8 cellular contexts compared by ENCODE assay signal in the genomic region with DNA sequence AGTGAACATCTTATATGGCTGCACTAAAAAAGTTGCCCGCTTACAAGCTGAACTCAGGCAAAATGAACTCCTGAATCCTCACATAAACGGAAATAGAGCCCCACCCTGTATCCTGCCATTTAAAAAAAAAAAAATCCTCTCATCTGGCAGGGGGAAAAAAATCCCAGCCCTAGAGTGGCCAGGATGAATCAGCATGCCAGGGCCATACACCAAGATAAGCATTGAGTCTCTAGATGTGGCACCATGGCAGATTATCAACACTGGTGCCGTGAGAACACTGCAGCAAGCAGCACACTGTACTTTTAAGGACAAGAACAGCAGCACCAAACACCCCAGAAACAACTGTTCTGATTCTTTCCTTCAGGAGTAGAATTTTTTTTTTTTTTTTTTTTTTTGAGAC.
A peak's percentile ranks its signal among the peaks of the same experiment; 100 is the strongest.
DNase-seq lines count a peak whose midpoint lies in the region; ATAC-seq and TF ChIP-seq lines count a peak whose summit lies in the region.

No MANE protein-coding gene starts in this region.

- no peak overlapping the region for H2AFZ ChIP-seq in GM23338
- no peak overlapping the region for H2AFZ ChIP-seq in trophoblast cell (ENCODE audit: insufficient read depth, low read length, poor library complexity)

- peaks cover 13% of the 10 kb centered on the region for H3K27me3 Mint-ChIP-seq in GM23338 (ENCODE audit: insufficient read depth, low read depth, poor library complexity)
- H3K27me3 Mint-ChIP-seq in progenitor cell of endocrine pancreas, result no peaks in the 10 kb centered on the region

- no peaks in the 10 kb centered on the region for H3F3A ChIP-seq in GM23338 (replicated peaks; ENCODE audit: low read depth)

- H3K27me3 ChIP-seq in GM23338 (ENCODE audit: insufficient read depth), result no peaks in the 10 kb centered on the region
- no peaks in the 10 kb centered on the region for H3K27me3 ChIP-seq in esophagus squamous epithelium
- no peaks in the 10 kb centered on the region for H3K27me3 ChIP-seq in trophoblast cell (ENCODE audit: insufficient read depth, low read length)

- peak overlapping the region; percentile 84; the same call in 1 of the 2 replicates for H3K27ac Mint-ChIP-seq in GM23338
- no peak overlapping the region for H3K27ac Mint-ChIP-seq in progenitor cell of endocrine pancreas

- TF ChIP-seq CTCF in GM23338 (conservative IDR thresholded peaks at IDR 0.05; ENCODE audit: low read depth in 2 of 2) (no peak), esophagus squamous epithelium (IDR thresholded peaks at IDR 0.05) (no peak), progenitor cell of endocrine pancreas (IDR thresholded peaks at IDR 0.05; ENCODE audit: unreplicated experiment) (no peak)

- peaks cover 2% of the 10 kb centered on the region for H3K79me1 ChIP-seq in trophoblast cell (ENCODE audit: low read length)

- H3K4me2 ChIP-seq in GM23338, result no peak overlapping the region
- H3K4me2 ChIP-seq in trophoblast cell (ENCODE audit: low read length), result no peak overlapping the region

- no peaks in the 10 kb centered on the region; the same call in 2 of the 3 replicates for H3K36me3 Mint-ChIP-seq in GM23338 (ENCODE audit: low read depth)
- no peaks in the 10 kb centered on the region for H3K36me3 Mint-ChIP-seq in progenitor cell of endocrine pancreas (ENCODE audit: insufficient read depth)

- H4K20me1 ChIP-seq in GM23338 (replicated peaks; ENCODE audit: insufficient read depth), result peaks cover 21% of the 10 kb centered on the region; the same call in 1 of the 2 replicates

- intact Hi-C loops in esophagus squamous epithelium (cut with DNase I), result no loop called here

- TF ChIP-seq POLR2A in esophagus squamous epithelium (IDR thresholded peaks at IDR 0.05), result no peak
- no peak for TF ChIP-seq POLR2A in erythroblast (IDR thresholded peaks at IDR 0.05; ENCODE audit: low read length)

- H3K9ac ChIP-seq in trophoblast cell (ENCODE audit: low read length), result no peak overlapping the region

- peaks cover 46% of the 10 kb centered on the region for H3K4me1 ChIP-seq in GM23338 (ENCODE audit: insufficient read depth)
- peaks cover 16 to 98% (median 52%) of the 10 kb centered on the region in 3 donors for H3K4me1 ChIP-seq in esophagus squamous epithelium
- peaks cover 14 to 17% of the 10 kb centered on the region in 2 experiments for H3K4me1 ChIP-seq in trophoblast cell (ENCODE audit: control insufficient read depth in 1 of 2, insufficient read depth in 2 of 2, low read length in 2 of 2)

- DNase-seq in GM23338 (ENCODE audit: low spot score) (no peak), SW 1271 (lab: John Stamatoyannopoulos, UW) (peak; percentile 31 to 85), esophagus squamous epithelium (lab: John Stamatoyannopoulos, UW) (no peak), trophoblast cell (no peak), erythroblast (lab: John Stamatoyannopoulos, UW) (no peak), progenitor cell of endocrine pancreas (ENCODE audit: low spot score, unreplicated experiment) (no peak), epidermal melanocyte (ENCODE audit: insufficient read length, low spot score) (no peak)

- no peak overlapping the region for H3K23ac ChIP-seq in trophoblast cell (ENCODE audit: low read length)

- H3K18ac ChIP-seq in trophoblast cell (ENCODE audit: low read length), result no peak overlapping the region

- no peaks in the 10 kb centered on the region for H3K9me3 Mint-ChIP-seq in GM23338
- no peaks in the 10 kb centered on the region for H3K9me3 Mint-ChIP-seq in progenitor cell of endocrine pancreas (ENCODE audit: low read depth)

- H4K8ac ChIP-seq in trophoblast cell (ENCODE audit: low read depth, low read length), result no peak overlapping the region

- H2AK5ac ChIP-seq in trophoblast cell (ENCODE audit: low read length), result no peak overlapping the region

- H3K36me3 ChIP-seq in GM23338 (ENCODE audit: insufficient read depth), result no peaks in the 10 kb centered on the region
- no peaks in the 10 kb centered on the region for H3K36me3 ChIP-seq in esophagus squamous epithelium
- H3K36me3 ChIP-seq in trophoblast cell (ENCODE audit: control insufficient read depth in 1 of 2, insufficient read depth in 2 of 2, low read length in 2 of 2), result no peaks in the 10 kb centered on the region

- H2BK5ac ChIP-seq in trophoblast cell (ENCODE audit: low read depth, low read length, poor library complexity), result no peak overlapping the region

- no peak overlapping the region for H2BK120ac ChIP-seq in trophoblast cell (ENCODE audit: insufficient read depth, low read length, poor library complexity)

- 0 out of 2 replicates have a peak overlapping the region, but pooled peaks have one; percentile 7 for H3K27ac ChIP-seq in GM23338 (ENCODE audit: low read depth)
- H3K27ac ChIP-seq in esophagus squamous epithelium, result peak overlapping the region; percentile 25 to 88 (median 76)
- H3K27ac ChIP-seq in trophoblast cell (ENCODE audit: low read depth, low read length), result no peak overlapping the region

- no peak overlapping the region for H4K12ac ChIP-seq in trophoblast cell (ENCODE audit: low read depth, low read length)

- no peaks in the 10 kb centered on the region for H3K9me3 ChIP-seq in esophagus squamous epithelium
- H3K9me3 ChIP-seq in trophoblast cell (ENCODE audit: insufficient read depth, low read depth, low read length), result no peaks in the 10 kb centered on the region

- no peak overlapping the region for H3K14ac ChIP-seq in trophoblast cell (ENCODE audit: low read length)

- H2BK12ac ChIP-seq in trophoblast cell (ENCODE audit: low read length), result no peak overlapping the region

- 49 to 53% methylated on average over 3 of the region's 3 CpGs for WGBS in esophagus squamous epithelium, 2 donors
- no CpG with 5 or more reads among the region's 3 CpGs for WGBS in trophoblast cell (ENCODE audit: extremely low coverage, insufficient coverage, insufficient read length)

- H3K9me2 ChIP-seq in GM23338 (ENCODE audit: insufficient read depth), result no peaks in the 10 kb centered on the region

- H3K79me2 ChIP-seq in GM23338 (replicated peaks; ENCODE audit: insufficient read depth) (peaks cover 99% of the 10 kb centered on the region), trophoblast cell (ENCODE audit: control insufficient read depth, insufficient read depth, low read length, poor library complexity) (peaks cover 2% of the 10 kb centered on the region)

- H3K4me3 ChIP-seq in GM23338 (no peak overlapping the region), esophagus squamous epithelium (no peak overlapping the region), trophoblast cell (ENCODE audit: low read depth, low read length) (no peak overlapping the region)

- ATAC-seq in GM23338, result no peak
- no peak for ATAC-seq in GM21717 (IDR thresholded peaks at IDR 0.05; ENCODE audit: unreplicated experiment)

- no peak overlapping the region for H4K91ac ChIP-seq in trophoblast cell (ENCODE audit: low read depth, low read length)

- no peak overlapping the region for H3K4me3 Mint-ChIP-seq in GM23338
- no peak overlapping the region for H3K4me3 Mint-ChIP-seq in progenitor cell of endocrine pancreas (ENCODE audit: low read depth)

- H3K4me1 Mint-ChIP-seq in GM23338 (peaks cover 51% of the 10 kb centered on the region), progenitor cell of endocrine pancreas (ENCODE audit: low read depth) (peaks cover 30% of the 10 kb centered on the region)

- H3K4ac ChIP-seq in trophoblast cell (ENCODE audit: low read depth, low read length), result peak overlapping the region; percentile 33

TF ChIP-seq in GM23338, 12 proteins besides CTCF, POLR2A, EP300 and RAD21 (continues in another document):
- no peak for TF ChIP-seq EZH2 (IDR thresholded peaks at IDR 0.05; ENCODE audit: low read depth, unreplicated experiment)

Comparison
In these comparisons a context has a peak if more than half of its experiments do, and no peak if none do; other contexts are left out.
1. DNase-seq: peak in SW 1271 (2 of 2); none in GM23338 (single experiment), esophagus squamous epithelium (single experiment), trophoblast cell (0 of 2), erythroblast (0 of 2), progenitor cell of endocrine pancreas (single experiment) and epidermal melanocyte (single experiment).